1 cellular context compared by ENCODE assay signal in the genomic region with DNA sequence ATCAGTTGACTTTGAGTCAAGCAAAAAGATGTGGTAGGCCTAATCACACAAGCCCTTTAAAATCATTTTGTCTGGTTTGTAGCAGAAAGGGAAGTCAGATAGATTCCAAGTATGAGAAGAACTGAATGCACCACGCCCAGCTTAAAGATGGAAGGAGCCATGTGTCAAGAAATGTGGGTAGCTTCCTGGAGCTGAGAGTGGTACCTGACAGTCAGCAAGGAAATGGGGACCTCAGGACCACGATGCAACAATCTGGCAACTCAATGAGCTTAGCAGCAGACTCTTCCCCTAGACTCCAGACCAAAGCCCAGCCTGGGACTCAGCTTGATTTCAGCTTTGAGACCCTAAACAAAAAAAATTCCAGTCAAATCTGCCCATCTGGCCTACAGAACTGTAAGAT.
TF ChIP-seq lines count a peak whose summit lies in the region.

No MANE protein-coding gene starts in this region.

TF ChIP-seq in HEK293, 187 proteins besides CTCF, POLR2A, EP300 and RAD21:
- TF ChIP-seq KLF1 (tag by site-specific recombination; IDR thresholded peaks at IDR 0.05) (no peak), ZNF266 (tag by site-specific recombination; IDR thresholded peaks at IDR 0.05; ENCODE audit: low read depth) (no peak), ZNF707 (tag by site-specific recombination; IDR thresholded peaks at IDR 0.05) (no peak), SETDB1 (IDR thresholded peaks at IDR 0.05; ENCODE audit: insufficient read length, low read length) (no peak)
- TF ChIP-seq, protein P1, sequence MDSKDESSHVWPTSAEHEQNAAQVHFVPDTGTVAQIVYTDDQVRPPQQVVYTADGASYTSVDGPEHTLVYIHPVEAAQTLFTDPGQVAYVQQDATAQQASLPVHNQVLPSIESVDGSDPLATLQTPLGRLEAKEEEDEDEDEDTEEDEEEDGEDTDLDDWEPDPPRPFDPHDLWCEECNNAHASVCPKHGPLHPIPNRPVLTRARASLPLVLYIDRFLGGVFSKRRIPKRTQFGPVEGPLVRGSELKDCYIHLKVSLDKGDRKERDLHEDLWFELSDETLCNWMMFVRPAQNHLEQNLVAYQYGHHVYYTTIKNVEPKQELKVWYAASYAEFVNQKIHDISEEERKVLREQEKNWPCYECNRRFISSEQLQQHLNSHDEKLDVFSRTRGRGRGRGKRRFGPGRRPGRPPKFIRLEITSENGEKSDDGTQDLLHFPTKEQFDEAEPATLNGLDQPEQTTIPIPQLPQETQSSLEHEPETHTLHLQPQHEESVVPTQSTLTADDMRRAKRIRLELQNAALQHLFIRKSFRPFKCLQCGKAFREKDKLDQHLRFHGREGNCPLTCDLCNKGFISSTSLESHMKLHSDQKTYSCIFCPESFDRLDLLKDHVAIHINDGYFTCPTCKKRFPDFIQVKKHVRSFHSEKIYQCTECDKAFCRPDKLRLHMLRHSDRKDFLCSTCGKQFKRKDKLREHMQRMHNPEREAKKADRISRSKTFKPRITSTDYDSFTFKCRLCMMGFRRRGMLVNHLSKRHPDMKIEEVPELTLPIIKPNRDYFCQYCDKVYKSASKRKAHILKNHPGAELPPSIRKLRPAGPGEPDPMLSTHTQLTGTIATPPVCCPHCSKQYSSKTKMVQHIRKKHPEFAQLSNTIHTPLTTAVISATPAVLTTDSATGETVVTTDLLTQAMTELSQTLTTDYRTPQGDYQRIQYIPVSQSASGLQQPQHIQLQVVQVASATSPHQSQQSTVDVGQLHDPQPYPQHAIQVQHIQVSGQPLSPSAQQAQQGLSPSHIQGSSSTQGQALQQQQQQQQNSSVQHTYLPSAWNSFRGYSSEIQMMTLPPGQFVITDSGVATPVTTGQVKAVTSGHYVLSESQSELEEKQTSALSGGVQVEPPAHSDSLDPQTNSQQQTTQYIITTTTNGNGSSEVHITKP (tag by site-specific recombination; IDR thresholded peaks at IDR 0.05) = peak; percentile 48; the same call in 1 of the 2 replicates
- TF ChIP-seq, protein P2, sequence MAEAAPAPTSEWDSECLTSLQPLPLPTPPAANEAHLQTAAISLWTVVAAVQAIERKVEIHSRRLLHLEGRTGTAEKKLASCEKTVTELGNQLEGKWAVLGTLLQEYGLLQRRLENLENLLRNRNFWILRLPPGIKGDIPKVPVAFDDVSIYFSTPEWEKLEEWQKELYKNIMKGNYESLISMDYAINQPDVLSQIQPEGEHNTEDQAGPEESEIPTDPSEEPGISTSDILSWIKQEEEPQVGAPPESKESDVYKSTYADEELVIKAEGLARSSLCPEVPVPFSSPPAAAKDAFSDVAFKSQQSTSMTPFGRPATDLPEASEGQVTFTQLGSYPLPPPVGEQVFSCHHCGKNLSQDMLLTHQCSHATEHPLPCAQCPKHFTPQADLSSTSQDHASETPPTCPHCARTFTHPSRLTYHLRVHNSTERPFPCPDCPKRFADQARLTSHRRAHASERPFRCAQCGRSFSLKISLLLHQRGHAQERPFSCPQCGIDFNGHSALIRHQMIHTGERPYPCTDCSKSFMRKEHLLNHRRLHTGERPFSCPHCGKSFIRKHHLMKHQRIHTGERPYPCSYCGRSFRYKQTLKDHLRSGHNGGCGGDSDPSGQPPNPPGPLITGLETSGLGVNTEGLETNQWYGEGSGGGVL (tag by site-specific recombination; IDR thresholded peaks at IDR 0.05) = no peak
